Comparison of ENCODE assay signal across 8 cellular contexts in the genomic region with DNA sequence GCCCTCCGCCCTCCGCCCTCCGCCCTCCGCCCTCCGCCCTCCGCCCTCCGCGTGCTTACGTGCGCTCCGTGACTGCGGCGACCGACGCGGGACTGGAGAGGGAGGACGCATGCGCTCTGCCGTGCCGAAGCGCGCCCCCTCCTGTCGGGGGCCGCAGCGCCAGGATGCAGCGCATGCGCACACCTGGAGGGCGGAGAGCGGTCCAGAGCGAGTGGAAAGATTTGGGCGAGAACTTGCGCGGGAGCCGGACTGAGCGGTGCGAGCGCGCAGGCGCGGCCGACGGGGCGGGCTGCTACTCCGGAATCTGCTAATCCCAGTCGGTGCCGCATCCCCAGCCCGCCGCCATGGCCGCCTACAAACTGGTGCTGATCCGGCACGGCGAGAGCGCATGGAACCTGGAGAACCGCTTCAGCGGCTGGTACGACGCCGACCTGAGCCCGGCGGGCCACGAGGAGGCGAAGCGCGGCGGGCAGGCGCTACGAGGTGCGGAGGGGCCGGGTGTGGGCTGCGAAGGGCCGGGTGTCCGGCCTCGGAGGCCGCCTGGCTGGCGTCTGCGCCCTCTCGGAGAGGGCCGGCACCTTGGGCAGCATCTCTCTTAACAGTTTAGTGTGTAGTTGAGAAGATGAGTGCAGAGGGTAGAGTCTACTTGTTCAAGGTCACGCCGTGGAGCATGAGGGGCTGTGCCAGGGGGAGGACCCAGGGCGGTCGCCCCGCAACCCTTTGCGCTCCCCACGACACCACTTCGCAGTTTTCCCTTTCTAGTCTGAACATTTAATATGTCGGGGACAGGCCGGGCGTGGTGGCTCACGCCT. TPM values are rescaled to one million over a fixed set of nuclear protein-coding genes. Genes with fewer than 3 reads are reported as not detected.
DNase-seq lines count a peak whose midpoint lies in the region; ATAC-seq, FAIRE-seq and TF ChIP-seq lines count a peak whose summit lies in the region.

TSS of gene PGAM1 (plus strand) at position 228 of the 812 bp plus-strand sequence. CDS start at position 345, 117 bp downstream.

- peaks cover 8 to 9% of the 10 kb centered on the region in 2 experiments for H4K20me1 ChIP-seq in H1 (replicated peaks in 1 of 2; ENCODE audit: control insufficient read depth in 1 of 2, insufficient read depth in 2 of 2, low read length in 2 of 2)

- peak within 1 kb of the TSS; percentile 91 for H2AK5ac ChIP-seq in H1 (ENCODE audit: low read depth, low read length)

- no peaks in the 10 kb centered on the region for H3K27me3 Mint-ChIP-seq in Caco-2 (ENCODE audit: insufficient read depth, unreplicated experiment)

- no peaks in the 10 kb centered on the region for H3K79me1 ChIP-seq in H1 (ENCODE audit: low read depth, low read length)

- DNase-seq in Caco-2 = peak; percentile 94 to 98
- peak; percentile 99 for DNase-seq in HTR-8/SVneo (ENCODE audit: insufficient read length, low spot score)
- DNase-seq in NOMO-1 treated with DMSO at 0.1 percent for 48 hours (lab: John Stamatoyannopoulos, UW; ENCODE audit: unreplicated experiment) = peak; percentile 96
- peak; percentile 89 to 97 (median 96) for DNase-seq in activated CD8-positive, alpha-beta memory T cell treated with anti-CD3 and anti-CD28 coated beads for 48 hours (ENCODE audit: low read depth in 2 of 3, low spot score in 2 of 3)
- peak; percentile 94 to 96 for DNase-seq in H1 (ENCODE audit: low read depth in 1 of 2, low spot score in 2 of 2)
- DNase-seq in mesenteric fat pad (ENCODE audit: low spot score) = peak; percentile 99
- peak; percentile 93 for DNase-seq in stimulated activated CD8-positive, alpha-beta memory T cell treated with anti-CD3 and anti-CD28 coated beads, Interleukin-15, amount 100 ng/mL, for 24 hours (ENCODE audit: low read depth)

- peaks cover 21 to 39% of the 10 kb centered on the region in 2 experiments for H3K79me2 ChIP-seq in H1 (ENCODE audit: control insufficient read depth in 1 of 2, insufficient read depth in 2 of 2, low read length in 2 of 2)

- peaks cover 56% of the 10 kb centered on the region for H3K36me3 Mint-ChIP-seq in Caco-2 (ENCODE audit: insufficient read depth, unreplicated experiment)

- H3K56ac ChIP-seq in H1 (replicated peaks; ENCODE audit: insufficient read length, low read depth, low read length) = peak within 1 kb of the TSS; percentile 91

- peak within 1 kb of the TSS; percentile 97 for H3K18ac ChIP-seq in H1 (ENCODE audit: extremely low read depth, low read length)

- peak within 1 kb of the TSS; percentile 91 for H2BK120ac ChIP-seq in H1 (replicated peaks; ENCODE audit: low read depth, low read length)

- H4K8ac ChIP-seq in H1 (ENCODE audit: extremely low read depth, insufficient read depth, low read length) = peak within 1 kb of the TSS; percentile 91

- H3K4me1 Mint-ChIP-seq in Caco-2 (ENCODE audit: low read depth, unreplicated experiment) = no peaks in the 10 kb centered on the region

- H4K5ac ChIP-seq in H1 (ENCODE audit: insufficient read length, low read depth, low read length) = peak within 1 kb of the TSS; percentile 83

- TF ChIP-seq POLR2A in H1 (IDR thresholded peaks at IDR 0.05; ENCODE audit: control extremely low read depth in 1 of 2, low read depth in 2 of 2, low read length in 2 of 2) = peak; percentile 46 to 75

- H3K4me2 ChIP-seq in H1 (ENCODE audit: insufficient read depth in 1 of 2, low read depth in 2 of 2, low read length in 2 of 2) = peak within 1 kb of the TSS; percentile 90 to 95

- H3K27ac Mint-ChIP-seq in Caco-2 (ENCODE audit: unreplicated experiment) = peak within 1 kb of the TSS; percentile 83

- no peak within 1 kb of the TSS for H2BK20ac ChIP-seq in H1 (ENCODE audit: low read length)

- TSS peak; percentile 40 for BruUV-seq in Caco-2 (replicated peaks; lab: Mats Ljungman, UMichigan)

- peak within 1 kb of the TSS; percentile 87 for H3K27ac ChIP-seq in H1 (ENCODE audit: low read depth, low read length)

- peak within 1 kb of the TSS; percentile 93 for H3K4ac ChIP-seq in H1 (replicated peaks; ENCODE audit: insufficient read length, low read depth, low read length)

- no peak within 1 kb of the TSS for H3K14ac ChIP-seq in H1 (ENCODE audit: insufficient read length)

- peak within 1 kb of the TSS; percentile 75 for H3K4me3 Mint-ChIP-seq in Caco-2 (ENCODE audit: unreplicated experiment)

- H2AFZ ChIP-seq in H1 (ENCODE audit: low read length) = peak within 1 kb of the TSS; percentile 99

- CTCF ChIA-PET in Caco-2 (lab: Charles Lee) (interaction anchor here (0.6 to 1.3 kb wide), 2 partner anchors 18 to 882 kb away, joined by 3 to 4 read pairs; no protein-coding TSS in a partner anchor), H1 (lab: Charles Lee; ENCODE audit: partially characterized antibody) (interaction anchor here (0.8 to 8.7 kb wide), 2 partner anchors 19 to 23 kb away, joined by 3 to 128 read pairs; no protein-coding TSS in a partner anchor)

- H3K4me1 ChIP-seq in Caco-2 (peaks cover 12% of the 10 kb centered on the region), H1 (replicated peaks in 1 of 4; ENCODE audit: control insufficient read depth in 3 of 4, insufficient read depth in 4 of 4, low read length in 3 of 4) (peaks cover 3 to 6% (median 4%) of the 10 kb centered on the region in 4 experiments; a peak in 6 of 7 replicates)

- H2BK5ac ChIP-seq in H1 (ENCODE audit: low read depth, low read length) = peak within 1 kb of the TSS; percentile 93

- no peak within 1 kb of the TSS for H3K23ac ChIP-seq in H1 (ENCODE audit: insufficient read length)

- no peak for TF ChIP-seq EP300 in H1 (IDR thresholded peaks at IDR 0.05; ENCODE audit: borderline replicate concordance in 1 of 2, low read depth in 2 of 2, low read length in 2 of 2)

- POLR2A ChIA-PET in Caco-2 (lab: Charles Lee) (no interaction called here), H1 (lab: Charles Lee; ENCODE audit: partially characterized antibody) (interaction anchor here (0.7 to 10.5 kb wide), 6 partner anchors 11 to 253 kb away, joined by 3 to 185 read pairs (median 3); partner anchors contain the start of genes EXOSC1, RRP12 and ZDHHC16)

- peak within 1 kb of the TSS; percentile 90 for H4K91ac ChIP-seq in H1 (replicated peaks; ENCODE audit: insufficient read length, low read length)

- peak within 1 kb of the TSS; percentile 53; the same call in 1 of the 2 replicates for H2BK12ac ChIP-seq in H1 (ENCODE audit: low read depth, low read length)

- peak; percentile 54 to 91 for TF ChIP-seq CTCF in Caco-2 (IDR thresholded peaks at IDR 0.05; ENCODE audit: insufficient read depth in 1 of 2, low read depth in 1 of 2, low read length in 1 of 2, severe bottlenecking in 1 of 2, unreplicated experiment in 1 of 2)
- TF ChIP-seq CTCF in H1 (IDR thresholded peaks at IDR 0.05; ENCODE audit: control extremely low read depth in 1 of 3, insufficient read depth in 1 of 3, low read depth in 1 of 3, low read length in 3 of 3) = peak; percentile 72 to 89 (median 85)

- no peaks in the 10 kb centered on the region for H3K9me3 Mint-ChIP-seq in Caco-2 (ENCODE audit: unreplicated experiment)

- H3K9me3 ChIP-seq in Caco-2 (no peaks in the 10 kb centered on the region), H1 (ENCODE audit: insufficient read depth in 2 of 2, low read depth in 1 of 2, low read length in 1 of 2) (no peaks in the 10 kb centered on the region)

- no peaks in the 10 kb centered on the region for H3K27me3 ChIP-seq in Caco-2 (replicated peaks; ENCODE audit: control insufficient read depth, insufficient read depth, low read length)
- H3K27me3 ChIP-seq in H1 (replicated peaks in 1 of 4; ENCODE audit: control insufficient read depth in 3 of 4, extremely low read depth in 1 of 4, insufficient read depth in 3 of 4, low read length in 3 of 4) = no peaks in the 10 kb centered on the region

- FAIRE-seq in HTR-8/SVneo (lab: Jason Lieb, UNC) (peak; percentile 95), H1 (lab: Jason Lieb, UNC) (no peak)

- intact Hi-C loops in Caco-2 (cut with micrococcal nuclease; ENCODE audit: unreplicated experiment) = loop anchor here (1.0 kb wide), 1 partner anchor 19 kb away; no protein-coding TSS in a partner anchor

- H3K4me3 ChIP-seq in Caco-2 (ENCODE audit: low read depth, low read length) = peak within 1 kb of the TSS; percentile 83
- peak within 1 kb of the TSS; percentile 69 to 100 (median 95) for H3K4me3 ChIP-seq in H1 (ENCODE audit: extremely low read depth in 1 of 4, insufficient read depth in 2 of 4, low read depth in 3 of 4, low read length in 4 of 4)

- no peak within 1 kb of the TSS for H2BK15ac ChIP-seq in H1 (ENCODE audit: low read length)

- H3K23me2 ChIP-seq in H1 (ENCODE audit: low read depth, low read length) = peaks cover 12% of the 10 kb centered on the region

- ATAC-seq in GM21367 (IDR thresholded peaks at IDR 0.05; ENCODE audit: unreplicated experiment) = peak; percentile 78

- TF ChIP-seq RAD21 in H1 (IDR thresholded peaks at IDR 0.05 in 1 of 2, conservative IDR thresholded peaks at IDR 0.05 in 1 of 2; ENCODE audit: low read depth in 2 of 2, low read length in 2 of 2) = peak in 1 of 2 experiments; percentile 12; a peak in 1 of 4 replicates

- WGBS in H1 (ENCODE audit: extremely low coverage in 1 of 2, insufficient coverage in 1 of 2, insufficient read length in 1 of 2, insufficient replicate concordance in 2 of 2, low coverage in 1 of 2, low lambda C conversion rate in 2 of 2, missing lambda C conversion rate in 1 of 2), 2 experiments = 1% methylated on average over 63 of the region's 90 CpGs; no CpG with 5 or more reads in 1 of the 2 experiments

- H3K36me3 ChIP-seq in Caco-2 (ENCODE audit: control insufficient read depth, insufficient read depth, low read length) (peaks cover 5% of the 10 kb centered on the region), H1 (ENCODE audit: control insufficient read depth in 2 of 4, insufficient read depth in 4 of 4, low read length in 3 of 4) (peaks cover 7 to 40% (median 23%) of the 10 kb centered on the region in 4 experiments)

- peak within 1 kb of the TSS; percentile 81 to 99 (median 94) for H3K9ac ChIP-seq in H1 (replicated peaks in 1 of 4; ENCODE audit: extremely low read depth in 1 of 4, low read depth in 3 of 4, low read length in 3 of 4)

TF ChIP-seq in H1, 55 proteins besides CTCF, POLR2A, EP300 and RAD21 (continues in another document):
- TF ChIP-seq RFX5 (IDR thresholded peaks at IDR 0.05; ENCODE audit: borderline replicate concordance, low read depth, low read length) (no peak), TEAD4 (IDR thresholded peaks at IDR 0.05; ENCODE audit: low read depth, low read length) (no peak; the same call in 1 of the 2 replicates), GTF2F1 (IDR thresholded peaks at IDR 0.05; ENCODE audit: borderline replicate concordance, low read depth, low read length) (peak; percentile 49; the same call in 1 of the 2 replicates)

RNA-seq across cellular contexts. Expression of gene PGAM1, which starts in this region (rescaled TPM):
- total RNA-seq in Caco-2 (2022) (412 and 462 TPM in 2 replicates), mesenteric fat pad (190 TPM)
- total RNA-seq in H1 (2021; fragmentation: NEBNext Ultra II Directional; extraction: Animal tissue kit (Norgen Biotek cat#: 25700)) = 799 and 819 TPM in 2 replicates
- 791 and 833 TPM in 2 replicates for polyA plus RNA-seq in H1 (2011; rRNA removed)
- 909 TPM for polyA plus RNA-seq in H1 (2011; cell fraction: cytosol; rRNA removed)
- polyA plus RNA-seq in H1 (2011; cell fraction: nucleus; rRNA removed) = 630 TPM
- 719 to 965 TPM (median 896 TPM) in 4 replicates for polyA plus RNA-seq in H1 (2012, experiment 1 of 2)
- 930 TPM for polyA plus RNA-seq in H1 (2012, experiment 2 of 2)
- polyA plus RNA-seq in H1 (2013, experiment 1 of 2) = 506 TPM
- polyA plus RNA-seq in H1 (2013, experiment 2 of 2) = 517 TPM
- 827 and 845 TPM in 2 replicates for polyA minus RNA-seq in H1 (2011; rRNA and poly(A)+ RNA removed)
- polyA minus RNA-seq in H1 (2011; cell fraction: cytosol; rRNA and poly(A)+ RNA removed) = 449 TPM
- 305 TPM for polyA minus RNA-seq in H1 (2011; cell fraction: nucleus; rRNA and poly(A)+ RNA removed)

Comparison
In these comparisons a context has a peak if more than half of its experiments do, and no peak if none do; other contexts are left out.
1. Peak in every context shown above with its lines: DNase-seq, ATAC-seq, H3K4me3 ChIP-seq and H3K27ac ChIP-seq.